Comparison of ENCODE assay signal across 1 cellular context in genomic region chr1:206955476-206956312, GRCh38.
TF ChIP-seq lines count a peak whose summit lies in the region.

No MANE protein-coding gene starts in this region.

TF ChIP-seq in GM23338, 12 proteins besides CTCF, POLR2A, EP300 and RAD21 (continued from another document):
- TF ChIP-seq ZNF462 (CRISPR knock-in tag; IDR thresholded peaks at IDR 0.05) = no peak
- TF ChIP-seq POLR2AphosphoS5 (IDR thresholded peaks at IDR 0.05; ENCODE audit: low read depth) = no peak
- no peak for TF ChIP-seq ZNF114 (CRISPR knock-in tag; IDR thresholded peaks at IDR 0.05)
- TF ChIP-seq CREB1 (CRISPR knock-in tag; IDR thresholded peaks at IDR 0.05; ENCODE audit: low read depth) = no peak
- no peak for TF ChIP-seq EZH2 (IDR thresholded peaks at IDR 0.05; ENCODE audit: low read depth, unreplicated experiment)
- no peak for TF ChIP-seq JUNB (IDR thresholded peaks at IDR 0.05; ENCODE audit: unreplicated experiment)
- TF ChIP-seq ZNF331 (CRISPR knock-in tag; IDR thresholded peaks at IDR 0.05; ENCODE audit: low read depth) = no peak
- TF ChIP-seq ETS1 (IDR thresholded peaks at IDR 0.05) = no peak
- no peak for TF ChIP-seq NANOG (IDR thresholded peaks at IDR 0.05; ENCODE audit: borderline replicate concordance)
- no peak for TF ChIP-seq STAT1 (IDR thresholded peaks at IDR 0.05; ENCODE audit: unreplicated experiment)
TF ChIP-seq in GM23338: peak in this region for 0.
